8 cellular contexts compared by ENCODE assay signal in the genomic region with DNA sequence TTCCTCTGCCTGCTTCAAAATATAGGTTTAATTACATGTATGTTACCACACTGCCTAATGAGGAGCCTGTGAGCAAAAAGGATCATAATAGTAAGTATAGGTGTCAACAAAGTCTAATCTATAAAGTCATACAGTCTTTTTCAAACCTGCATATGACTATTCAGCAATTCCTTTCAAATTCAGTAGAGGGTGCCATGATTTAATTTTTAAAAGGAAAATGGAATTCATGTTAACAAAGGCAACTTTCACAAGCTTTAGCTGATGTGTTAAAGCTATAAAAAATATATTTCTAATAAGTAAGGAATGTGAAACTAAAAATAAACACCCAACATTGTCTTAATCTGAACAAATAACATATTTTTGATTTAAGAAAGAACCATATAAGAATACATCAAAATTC. TPM values are rescaled to one million over a fixed set of nuclear protein-coding genes. Genes with fewer than 3 reads are reported as not detected.
DNase-seq lines count a peak whose midpoint lies in the region; ATAC-seq and TF ChIP-seq lines count a peak whose summit lies in the region.

No MANE protein-coding gene starts in this region.

- peaks cover 2 to 3% of the 10 kb centered on the region in 2 donors for H3K36me3 Mint-ChIP-seq in naive B cell

- H3K27ac ChIP-seq in Karpas-422 (ENCODE audit: low read length) = no peak overlapping the region

- H3K27me3 Mint-ChIP-seq in naive B cell = peaks cover 2 to 12% (median 4%) of the 10 kb centered on the region in 3 donors

- no peaks in the 10 kb centered on the region for H3K79me2 ChIP-seq in Karpas-422 (ENCODE audit: low read length)

- H3K27ac Mint-ChIP-seq in naive B cell = no peak overlapping the region

- DNase-seq in COLO829 (ENCODE audit: low spot score) (peak; percentile 32), Karpas-422 (peak; percentile 64), choroid plexus epithelial cell (ENCODE audit: low read depth) (peak; percentile 57), naive B cell (peak; percentile 21), GF-D8 (lab: John Stamatoyannopoulos, UW) (no peak)
- no peak for DNase-seq in stimulated activated CD4-positive, alpha-beta T cell treated with anti-CD3 and anti-CD28 coated beads, Interleukin-2, amount 100 ng/mL, for 48 hours

- H3K36me3 ChIP-seq in Karpas-422 (ENCODE audit: insufficient read depth, low read length) = no peaks in the 10 kb centered on the region

- no peaks in the 10 kb centered on the region for H3K4me1 ChIP-seq in Karpas-422 (ENCODE audit: low read length)

- no peaks in the 10 kb centered on the region for H3K9me3 ChIP-seq in Karpas-422 (ENCODE audit: low read length)

- no peak overlapping the region for H3K4me3 ChIP-seq in Karpas-422 (ENCODE audit: low read length)
- no peak overlapping the region for H3K4me3 ChIP-seq in choroid plexus epithelial cell (ENCODE audit: low read depth, low read length)

- no peaks in the 10 kb centered on the region for H3K9me2 ChIP-seq in Karpas-422 (replicated peaks; ENCODE audit: insufficient read depth, low read length)

- H3K9ac ChIP-seq in Karpas-422 (ENCODE audit: low read length) = no peak overlapping the region

- peak; percentile 45 for TF ChIP-seq CTCF in choroid plexus epithelial cell (conservative IDR thresholded peaks at IDR 0.05; ENCODE audit: low read depth, low read length)

- 0 out of 2 replicates have a peak, but pooled peaks cover under 1% of the 10 kb centered on the region for H3K27me3 ChIP-seq in Karpas-422 (ENCODE audit: low read length)

- peaks cover 0 to 2% (median 0%) of the 10 kb centered on the region in 7 donors for H3K9me3 Mint-ChIP-seq in naive B cell

- ATAC-seq in naive B cell (ENCODE audit: low read depth in 2 of 2) (peak; percentile 30 to 34), HG02759 (IDR thresholded peaks at IDR 0.05; ENCODE audit: unreplicated experiment) (no peak)
- no peak for ATAC-seq in activated CD4-positive, CD25-positive, alpha-beta regulatory T cell treated with anti-CD3 and anti-CD28 coated beads, Interleukin-2, amount 50 U/mL, for 24 hours

- no peak overlapping the region for H2AFZ ChIP-seq in Karpas-422 (ENCODE audit: low read length)

- no peak overlapping the region for H3K4me2 ChIP-seq in Karpas-422 (ENCODE audit: low read depth, low read length, poor library complexity, severe bottlenecking)

- peaks cover 4 to 9% (median 4%) of the 10 kb centered on the region in 3 donors for H3K4me1 Mint-ChIP-seq in naive B cell

- H4K20me1 ChIP-seq in Karpas-422 (ENCODE audit: insufficient read depth, low read depth, low read length) = no peaks in the 10 kb centered on the region

- no peak overlapping the region for H3K4me3 Mint-ChIP-seq in naive B cell

RNA-seq across cellular contexts. Expression of a gene that starts 52.1 kb away (rescaled TPM):
- 0.47 and 0.56 TPM in 2 replicates for total RNA-seq in Karpas-422 (2014; rRNA removed; shearing (Covaris generic); ENCODE audit: low replicate concordance)
- 1 to 10 TPM; 3.6 to 6.3 (median 4.6) TPM for polyA plus RNA-seq in naive B cell (ENCODE audit: low read depth in 6 of 6)

Comparison
In these comparisons a context has a peak if more than half of its experiments do, and no peak if none do; other contexts are left out.
1. DNase-seq: peak in COLO829 (single experiment), Karpas-422 (single experiment), choroid plexus epithelial cell (single experiment) and naive B cell (single experiment); none in stimulated activated CD4-positive, alpha-beta T cell treated with anti-CD3 and anti-CD28 coated beads, Interleukin-2, amount 100 ng/mL, for 48 hours (0 of 2) and GF-D8 (single experiment).
2. ATAC-seq: peak in naive B cell (2 of 2); none in HG02759 (single experiment) and activated CD4-positive, CD25-positive, alpha-beta regulatory T cell treated with anti-CD3 and anti-CD28 coated beads, Interleukin-2, amount 50 U/mL, for 24 hours (0 of 2).